Comparison of ENCODE assay signal across 1 cellular context in genomic region chr6:43391448-43392031, GRCh38.
TF ChIP-seq lines count a peak whose summit lies in the region.

No MANE protein-coding gene starts in this region.

TF ChIP-seq in HepG2, 621 proteins besides CTCF, POLR2A, EP300 and RAD21:
- TF ChIP-seq FOXO1 (CRISPR knock-in tag; IDR thresholded peaks at IDR 0.05), result no peak
- TF ChIP-seq ZFP91 (CRISPR knock-in tag; IDR thresholded peaks at IDR 0.05; ENCODE audit: borderline replicate concordance), result no peak
- no peak for TF ChIP-seq ZBTB46 (CRISPR knock-in tag; IDR thresholded peaks at IDR 0.05; ENCODE audit: borderline replicate concordance)
- no peak for TF ChIP-seq FOSL1 (CRISPR knock-in tag; IDR thresholded peaks at IDR 0.05; ENCODE audit: borderline replicate concordance)
- TF ChIP-seq ZNF552 (CRISPR knock-in tag; IDR thresholded peaks at IDR 0.05; ENCODE audit: borderline replicate concordance), result no peak
- no peak for TF ChIP-seq ZUFSP (CRISPR knock-in tag; IDR thresholded peaks at IDR 0.05; ENCODE audit: borderline replicate concordance)
- TF ChIP-seq TSC22D2 (CRISPR knock-in tag; IDR thresholded peaks at IDR 0.05; ENCODE audit: borderline replicate concordance), result no peak
- TF ChIP-seq NR2F2 (IDR thresholded peaks at IDR 0.05; ENCODE audit: borderline replicate concordance, low read depth), result no peak
- TF ChIP-seq ZNF18 (CRISPR knock-in tag; IDR thresholded peaks at IDR 0.05; ENCODE audit: insufficient replicate concordance), result no peak
- TF ChIP-seq NR1H2 (CRISPR knock-in tag; IDR thresholded peaks at IDR 0.05; ENCODE audit: borderline replicate concordance, low read depth), result no peak
- no peak for TF ChIP-seq PBX2 (CRISPR knock-in tag; IDR thresholded peaks at IDR 0.05)
- no peak for TF ChIP-seq NCOA2 (CRISPR knock-in tag; IDR thresholded peaks at IDR 0.05)
- no peak for TF ChIP-seq ZNF652 (CRISPR knock-in tag; IDR thresholded peaks at IDR 0.05; ENCODE audit: borderline replicate concordance, low read depth)
- no peak for TF ChIP-seq ATF3 (CRISPR knock-in tag; IDR thresholded peaks at IDR 0.05)
